ENCODE assay signal across 8 cellular contexts in genomic region chr19:10718205-10719196, GRCh38. TPM values are rescaled to one million over a fixed set of nuclear protein-coding genes. Genes with fewer than 3 reads are reported as not detected.
DNase-seq lines count a peak whose midpoint lies in the region; ATAC-seq and TF ChIP-seq lines count a peak whose summit lies in the region.

No MANE protein-coding gene starts in this region.

- peak; percentile 67 for DNase-seq in AG08396 (ENCODE audit: low spot score)
- DNase-seq in cerebellar nuclear complex (lab: John Stamatoyannopoulos, UW): peak; percentile 31 to 37
- DNase-seq in left lobe of liver (ENCODE audit: low spot score): no peak
- DNase-seq in stimulated activated CD4-positive, alpha-beta T cell treated with anti-CD3 and anti-CD28 coated beads, Interleukin-4, amount 100 ng/mL, for 24 hours: peak; percentile 59
- no peak for DNase-seq in SK-N-DZ (ENCODE audit: low spot score)

- ATAC-seq in GM18907 (IDR thresholded peaks at IDR 0.05; ENCODE audit: unreplicated experiment) (peak; percentile 18), HG03565 (IDR thresholded peaks at IDR 0.05; ENCODE audit: unreplicated experiment) (peak; percentile 5), left lobe of liver (peak; percentile 46)

- H3K4me3 ChIP-seq in WI38 (ENCODE audit: low read depth, low read length): peak overlapping the region; percentile 86

- no peak for TF ChIP-seq CTCF in WI38 (IDR thresholded peaks at IDR 0.05; ENCODE audit: low read depth, low read length)

RNA-seq across cellular contexts. Expression of gene DNM2, which starts 0.6 kb away (rescaled TPM):
- 64.8 TPM for total RNA-seq in left lobe of liver
- 40.0 and 44.8 TPM in 2 replicates for polyA plus RNA-seq in SK-N-DZ (2014; cell fraction: cytosol; rRNA removed)
- 59.9 and 69.1 TPM in 2 replicates for polyA plus RNA-seq in SK-N-DZ (2014; cell fraction: nucleus; rRNA removed)

RNA-seq across cellular contexts. Expression of gene QTRT1, which starts 17.3 kb away (rescaled TPM):
- 33.2 TPM for total RNA-seq in left lobe of liver
- 70.4 and 76.1 TPM in 2 replicates for polyA plus RNA-seq in SK-N-DZ (2014; cell fraction: cytosol; rRNA removed)
- polyA plus RNA-seq in SK-N-DZ (2014; cell fraction: nucleus; rRNA removed): 258 and 376 TPM in 2 replicates

Comparison
In these comparisons a context has a peak if more than half of its experiments do, and no peak if none do; other contexts are left out.
1. DNase-seq: peak in AG08396 (single experiment), cerebellar nuclear complex (2 of 2) and stimulated activated CD4-positive, alpha-beta T cell treated with anti-CD3 and anti-CD28 coated beads, Interleukin-4, amount 100 ng/mL, for 24 hours (single experiment); none in left lobe of liver (single experiment) and SK-N-DZ (single experiment).
2. Peak in every context shown above with its lines, with median percentiles within 50 percentile points of each other: ATAC-seq.